Comparison of ENCODE assay signal across 7 cellular contexts in the genomic region with DNA sequence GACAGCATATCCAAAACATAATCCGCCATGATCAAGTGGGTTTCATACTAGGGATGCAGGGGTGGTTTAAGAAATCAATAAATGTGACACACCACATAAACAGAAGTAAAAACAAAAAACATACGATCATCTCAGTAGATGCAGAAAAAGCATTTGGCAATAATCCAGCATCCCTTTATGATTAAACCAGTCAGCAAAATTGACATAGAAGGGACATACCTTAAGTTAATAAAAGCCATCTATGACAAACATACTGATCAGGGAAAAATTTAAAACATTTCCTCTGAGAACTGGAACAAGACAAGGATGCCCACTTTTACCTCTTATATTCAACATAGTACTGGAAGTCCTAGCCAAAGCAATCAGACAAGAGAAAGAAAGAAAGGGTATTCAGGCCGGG.
"Had no signal": no experiment of that assay in that cellular context is flagged by ENCODE, and none has a peak within 500 bp of the region (broad histone marks: within the 10 kb centered on the region; RNA-seq: fewer than 3 reads in every experiment).

No MANE protein-coding gene starts in this region.

- H3K27ac ChIP-seq: HL-60, KMS-11 had no signal

- FAIRE-seq: HTR-8/SVneo had no signal

- H3K9ac ChIP-seq: KMS-11 had no signal

- H3K4me2 ChIP-seq: KMS-11 had no signal

- DNase-seq: IMR-90, Karpas-422, KBM-7, KG1 had no signal
